ENCODE assay signal across 8 cellular contexts in the genomic region with DNA sequence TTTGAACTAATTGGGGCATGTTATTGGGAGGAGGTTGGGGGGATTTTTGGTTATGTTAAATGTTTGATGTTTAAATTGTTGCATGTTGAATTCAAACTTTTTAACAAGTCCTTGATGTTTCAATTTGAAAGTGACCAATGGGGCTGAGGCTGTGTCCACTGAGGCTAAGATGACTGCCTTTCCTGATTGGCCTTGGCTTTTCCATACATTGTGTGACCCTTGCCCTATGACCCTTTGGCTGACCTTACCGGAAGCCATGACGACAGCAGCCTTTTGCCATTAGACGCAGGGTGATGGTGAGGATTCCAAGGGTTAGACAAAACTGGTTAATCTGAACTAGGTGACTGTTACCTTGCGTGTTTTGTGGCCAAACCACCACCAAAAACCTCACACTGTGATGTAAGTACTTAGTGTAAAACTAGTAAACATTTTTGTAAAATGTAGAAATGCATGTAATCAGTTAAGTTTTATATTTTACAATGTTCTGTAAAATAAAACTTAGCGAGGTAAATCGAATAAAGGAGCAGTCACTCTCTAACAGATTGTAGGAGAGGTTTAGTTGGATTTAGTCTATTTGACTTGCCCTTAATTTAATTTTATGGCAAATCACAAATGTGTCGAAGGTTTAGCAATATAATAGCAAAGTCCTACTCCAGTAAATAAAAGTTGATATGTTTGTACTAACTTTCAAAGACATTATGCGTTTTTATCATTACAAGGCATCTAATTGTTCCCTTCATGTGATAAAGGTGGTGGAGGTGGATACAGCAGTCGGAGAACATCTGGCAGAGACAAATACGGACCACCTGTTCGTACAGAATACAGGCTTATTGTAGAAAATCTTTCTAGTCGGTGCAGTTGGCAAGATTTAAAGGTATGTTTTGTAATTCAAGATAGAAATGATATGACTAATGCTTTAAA. TPM values are rescaled to one million over a fixed set of nuclear protein-coding genes. Genes with fewer than 3 reads are reported as not detected.
DNase-seq lines count a peak whose midpoint lies in the region; ATAC-seq and TF ChIP-seq lines count a peak whose summit lies in the region.

No MANE protein-coding gene starts in this region.

- H3K4me1 Mint-ChIP-seq in neural progenitor cell, result peaks cover 24% of the 10 kb centered on the region

- peak overlapping the region; percentile 89 for H3K4me3 Mint-ChIP-seq in neural progenitor cell

- H3K27me3 Mint-ChIP-seq in neural progenitor cell (ENCODE audit: insufficient read depth, low read depth), result peaks cover 2% of the 10 kb centered on the region

- H3K27ac ChIP-seq in SJCRH30 (no peak overlapping the region), neural progenitor cell (no peak overlapping the region)
- peak overlapping the region; percentile 100 for H3K27ac ChIP-seq in effector memory CD4-positive, alpha-beta T cell (ENCODE audit: insufficient read depth, low read length, poor library complexity, severe bottlenecking)

- H3F3A ChIP-seq in neural progenitor cell (ENCODE audit: low read depth), result peaks cover 54% of the 10 kb centered on the region

- H3K4me1 ChIP-seq in SJCRH30, result peaks cover 18% of the 10 kb centered on the region
- peaks cover 17% of the 10 kb centered on the region for H3K4me1 ChIP-seq in effector memory CD4-positive, alpha-beta T cell (ENCODE audit: control insufficient read depth, insufficient read depth, low read length, poor library complexity, severe bottlenecking)
- H3K4me1 ChIP-seq in neural progenitor cell, result peaks cover 13% of the 10 kb centered on the region

- H3K79me2 ChIP-seq in neural progenitor cell (ENCODE audit: low read depth), result peaks cover 62% of the 10 kb centered on the region

- H3K27ac Mint-ChIP-seq in neural progenitor cell, result no peak overlapping the region

- DNase-seq in GM12864 (ENCODE audit: low read depth), result no peak
- DNase-seq in SJCRH30, result peak in 1 of 2 experiments; percentile 40
- DNase-seq in effector memory CD4-positive, alpha-beta T cell, result no peak
- peak; percentile 34 for DNase-seq in neural progenitor cell (ENCODE audit: low spot score)
- no peak for DNase-seq in NCI-H1105 (lab: John Stamatoyannopoulos, UW)
- DNase-seq in NOMO-1 treated with DMSO at 0.1 percent for 48 hours (lab: John Stamatoyannopoulos, UW; ENCODE audit: unreplicated experiment), result no peak
- no peak for DNase-seq in NCI-H345 treated with DMSO at 0.1 percent for 48 hours (lab: John Stamatoyannopoulos, UW; ENCODE audit: unreplicated experiment)

- H3K4me3 ChIP-seq in GM12864 (ENCODE audit: low read depth, low read length) (peak overlapping the region; percentile 83), SJCRH30 (peak overlapping the region; percentile 98), neural progenitor cell (peak overlapping the region; percentile 89)
- H3K4me3 ChIP-seq in effector memory CD4-positive, alpha-beta T cell (ENCODE audit: insufficient read depth, low read depth, low read length, poor library complexity, severe bottlenecking), result peak overlapping the region; percentile 92

- no peak for TF ChIP-seq CTCF in GM12864 (IDR thresholded peaks at IDR 0.05; ENCODE audit: low read depth, low read length, missing control alignments)
- no peak for TF ChIP-seq CTCF in neural progenitor cell (IDR thresholded peaks at IDR 0.05)

- H3K36me3 ChIP-seq in SJCRH30 (peaks cover 54% of the 10 kb centered on the region), neural progenitor cell (peaks cover 21% of the 10 kb centered on the region)
- peaks cover 52% of the 10 kb centered on the region for H3K36me3 ChIP-seq in effector memory CD4-positive, alpha-beta T cell (ENCODE audit: control insufficient read depth, insufficient read depth, low read length)

- H3K4me2 ChIP-seq in neural progenitor cell, result peak overlapping the region; percentile 92

- H3K9ac ChIP-seq in neural progenitor cell, result peak overlapping the region; percentile 100

- H4K20me1 ChIP-seq in neural progenitor cell (ENCODE audit: low read depth), result peaks cover 55% of the 10 kb centered on the region

- no peaks in the 10 kb centered on the region for H3K27me3 ChIP-seq in SJCRH30
- H3K27me3 ChIP-seq in effector memory CD4-positive, alpha-beta T cell (replicated peaks; ENCODE audit: control insufficient read depth, insufficient read depth, low read length, poor library complexity, severe bottlenecking), result no peaks in the 10 kb centered on the region
- no peaks in the 10 kb centered on the region for H3K27me3 ChIP-seq in neural progenitor cell

- no peaks in the 10 kb centered on the region for H3K9me3 Mint-ChIP-seq in neural progenitor cell

- H3K36me3 Mint-ChIP-seq in neural progenitor cell, result peaks cover 40% of the 10 kb centered on the region

- ATAC-seq in HG03280 (IDR thresholded peaks at IDR 0.05; ENCODE audit: unreplicated experiment), result no peak

- H2AFZ ChIP-seq in neural progenitor cell (replicated peaks), result no peak overlapping the region

- H3K9me3 ChIP-seq in SJCRH30 (replicated peaks) (no peaks in the 10 kb centered on the region), neural progenitor cell (ENCODE audit: low read depth) (no peaks in the 10 kb centered on the region)
- no peaks in the 10 kb centered on the region for H3K9me3 ChIP-seq in effector memory CD4-positive, alpha-beta T cell (ENCODE audit: control insufficient read depth, low read length)

RNA-seq across cellular contexts. Expression of a gene that starts 1.6 kb away (rescaled TPM):
- total RNA-seq in SJCRH30 (2014; rRNA removed; shearing (Covaris generic)), result 124 and 149 TPM in 2 replicates
- total RNA-seq in neural progenitor cell (ENCODE audit: low replicate concordance), result 79.6 and 86.1 TPM in 2 replicates

RNA-seq across cellular contexts. Expression of a gene that starts 48.2 kb away (rescaled TPM):
- 3.4 and 6.5 TPM in 2 replicates for total RNA-seq in SJCRH30 (2014; rRNA removed; shearing (Covaris generic))
- total RNA-seq in neural progenitor cell (ENCODE audit: low replicate concordance), result 27.6 and 51.4 TPM in 2 replicates
